20 cellular contexts compared by ENCODE assay signal in the genomic region with DNA sequence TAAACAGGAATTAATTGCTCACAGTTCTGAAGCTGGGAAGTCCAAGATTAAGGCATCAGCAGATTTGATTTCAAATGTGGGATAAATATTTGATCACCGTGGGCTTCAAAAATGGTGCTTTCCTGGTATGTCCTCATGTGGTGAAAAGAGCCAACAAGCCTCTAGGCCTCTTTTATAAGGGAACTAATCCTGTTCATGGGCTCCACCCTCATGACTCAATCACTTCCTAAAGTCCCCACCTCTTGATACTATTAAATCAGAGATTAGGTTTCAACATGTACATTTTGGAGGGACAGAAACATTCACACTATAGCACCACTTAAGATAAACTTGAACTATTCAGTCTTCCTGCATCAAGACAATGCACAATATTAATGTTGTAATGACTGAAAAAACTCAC.
"Had no signal": no experiment of that assay in that cellular context is flagged by ENCODE, and none has a peak within 500 bp of the region (broad histone marks: within the 10 kb centered on the region; RNA-seq: fewer than 3 reads in every experiment).

No MANE protein-coding gene starts in this region.

- H3K27me3 ChIP-seq: body of pancreas, dorsolateral prefrontal cortex, spleen, testis had no signal

- DNase-seq: activated CD4-positive, alpha-beta T cell treated with anti-CD3 and anti-CD28 coated beads, Interleukin-2, amount 10 ng/mL, durations not matched to agents 7 days and 5 days; activated CD8-positive, alpha-beta T cell treated with anti-CD3 and anti-CD28 coated beads, Interleukin-2, amount 10 ng/mL, durations not matched to agents 7 days and 5 days; activated naive CD4-positive, alpha-beta T cell treated with Interleukin-2 at 50 U/mL for 16 hours; activated naive CD8-positive, alpha-beta T cell treated with anti-CD3 and anti-CD28 coated beads, Interleukin-2, amount 10 ng/mL, durations not matched to agents 7 days and 5 days; activated T-cell treated with anti-CD3 and anti-CD28 coated beads, Interleukin-2, amount 50 U/mL, for 24 hours; body of pancreas; central memory CD4-positive, alpha-beta T cell; dorsolateral prefrontal cortex; left ventricle myocardium inferior; nephron progenitor cell; occipital lobe; posterior cingulate gyrus; spleen; stimulated activated CD4-positive, alpha-beta T cell treated with anti-CD3 and anti-CD28 coated beads, Interleukin-4, amount 100 ng/mL, for 4 hours; T1000; testis had no signal

- H3K4me1 ChIP-seq: body of pancreas, left ventricle myocardium inferior, spleen, testis had no signal

- ATAC-seq: activated CD4-positive, CD25-positive, alpha-beta regulatory T cell treated with anti-CD3 and anti-CD28 coated beads, Interleukin-2, amount 50 U/mL, for 24 hours; activated CD8-positive, alpha-beta T cell treated with anti-CD3 and anti-CD28 coated beads, Interleukin-2, amount 10 ng/mL, durations not matched to agents 7 days and 5 days; body of pancreas; stimulated activated memory B cell treated with anti-CD40 and anti-IgM and Interleukin-4, amounts not matched to agents 10 μg/mL and 1 μg/mL and 100 μg/mL, for 72 hours had no signal

- H3K9me3 ChIP-seq: body of pancreas, left ventricle myocardium inferior, spleen, testis had no signal

- H3K4me3 ChIP-seq: body of pancreas, dorsolateral prefrontal cortex, left ventricle myocardium inferior, spleen, testis had no signal

- H3K9me3 Mint-ChIP-seq: activated CD4-positive, alpha-beta T cell treated with anti-CD3 and anti-CD28 coated beads, Interleukin-2, amount 10 ng/mL, durations not matched to agents 7 days and 5 days; activated naive CD8-positive, alpha-beta T cell treated with anti-CD3 and anti-CD28 coated beads, Interleukin-2, amount 10 ng/mL, durations not matched to agents 7 days and 5 days; activated T-cell treated with anti-CD3 and anti-CD28 coated beads, Interleukin-2, amount 50 U/mL, for 24 hours; nephron progenitor cell had no signal

- H3K4me1 Mint-ChIP-seq: activated CD4-positive, alpha-beta T cell treated with anti-CD3 and anti-CD28 coated beads, Interleukin-2, amount 10 ng/mL, durations not matched to agents 7 days and 5 days; activated naive CD8-positive, alpha-beta T cell treated with anti-CD3 and anti-CD28 coated beads, Interleukin-2, amount 10 ng/mL, durations not matched to agents 7 days and 5 days; nephron progenitor cell; stimulated activated memory B cell treated with anti-CD40 and anti-IgM and Interleukin-4, amounts not matched to agents 10 μg/mL and 1 μg/mL and 100 μg/mL, for 72 hours had no signal

- H3K27me3 Mint-ChIP-seq: activated CD4-positive, alpha-beta T cell treated with anti-CD3 and anti-CD28 coated beads, Interleukin-2, amount 10 ng/mL, durations not matched to agents 7 days and 5 days; activated naive CD8-positive, alpha-beta T cell treated with anti-CD3 and anti-CD28 coated beads, Interleukin-2, amount 10 ng/mL, durations not matched to agents 7 days and 5 days; activated T-cell treated with anti-CD3 and anti-CD28 coated beads, Interleukin-2, amount 50 U/mL, for 24 hours; stimulated activated memory B cell treated with anti-CD40 and anti-IgM and Interleukin-4, amounts not matched to agents 10 μg/mL and 1 μg/mL and 100 μg/mL, for 72 hours; type B pancreatic cell had no signal

- H3K27ac Mint-ChIP-seq: activated CD4-positive, alpha-beta T cell treated with anti-CD3 and anti-CD28 coated beads, Interleukin-2, amount 10 ng/mL, durations not matched to agents 7 days and 5 days; activated CD8-positive, alpha-beta T cell treated with anti-CD3 and anti-CD28 coated beads, Interleukin-2, amount 10 ng/mL, durations not matched to agents 7 days and 5 days; activated naive CD8-positive, alpha-beta T cell treated with anti-CD3 and anti-CD28 coated beads, Interleukin-2, amount 10 ng/mL, durations not matched to agents 7 days and 5 days; activated T-cell treated with anti-CD3 and anti-CD28 coated beads, Interleukin-2, amount 50 U/mL, for 24 hours; activated T-helper 2 cell treated with anti-CD3 and anti-CD28 coated beads, Interferon-gamma antibody, Interleukin-2, Interleukin-4, amounts not matched to agents 10 μg/mL and 5 μg/mL and 100 μg/mL, durations not matched to agents 14 hours and 24 hours and 36 hours; nephron progenitor cell; stimulated activated memory B cell treated with anti-CD40 and anti-IgM and Interleukin-4, amounts not matched to agents 10 μg/mL and 1 μg/mL and 100 μg/mL, for 72 hours; type B pancreatic cell had no signal

- H3K36me3 ChIP-seq: left ventricle myocardium inferior, spleen had no signal

- H3K4me3 Mint-ChIP-seq: activated CD4-positive, alpha-beta T cell treated with anti-CD3 and anti-CD28 coated beads, Interleukin-2, amount 10 ng/mL, durations not matched to agents 7 days and 5 days; activated CD8-positive, alpha-beta T cell treated with anti-CD3 and anti-CD28 coated beads, Interleukin-2, amount 10 ng/mL, durations not matched to agents 7 days and 5 days; activated naive CD8-positive, alpha-beta T cell treated with anti-CD3 and anti-CD28 coated beads, Interleukin-2, amount 10 ng/mL, durations not matched to agents 7 days and 5 days; activated T-cell treated with anti-CD3 and anti-CD28 coated beads, Interleukin-2, amount 50 U/mL, for 24 hours; nephron progenitor cell; stimulated activated memory B cell treated with anti-CD40 and anti-IgM and Interleukin-4, amounts not matched to agents 10 μg/mL and 1 μg/mL and 100 μg/mL, for 72 hours; type B pancreatic cell had no signal

- H3K27ac ChIP-seq: body of pancreas, dorsolateral prefrontal cortex, left ventricle myocardium inferior, spleen, testis had no signal

- H3K36me3 Mint-ChIP-seq: activated naive CD8-positive, alpha-beta T cell treated with anti-CD3 and anti-CD28 coated beads, Interleukin-2, amount 10 ng/mL, durations not matched to agents 7 days and 5 days; stimulated activated memory B cell treated with anti-CD40 and anti-IgM and Interleukin-4, amounts not matched to agents 10 μg/mL and 1 μg/mL and 100 μg/mL, for 72 hours had no signal
